In the genomic region with DNA sequence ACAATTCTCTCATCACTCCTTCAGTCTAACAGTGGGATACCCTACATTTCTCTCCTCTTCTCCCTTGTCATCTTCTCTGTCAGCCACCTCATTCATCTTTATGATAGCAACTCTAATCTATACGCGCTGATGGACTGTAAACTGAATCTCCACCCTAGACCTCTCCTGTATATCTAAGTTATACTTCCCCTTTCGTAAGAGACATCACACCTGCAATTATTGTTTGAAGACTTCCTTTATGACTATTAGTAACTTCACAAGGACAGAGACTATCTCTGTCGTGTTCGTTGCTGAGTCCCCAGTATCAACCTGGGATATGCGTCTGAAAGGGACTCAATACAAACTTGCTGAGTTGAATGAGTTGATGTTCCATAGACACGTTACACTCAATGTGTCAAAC, we compare ENCODE assay signal across 30 cellular contexts.
"Had no signal": no experiment of that assay in that cellular context is flagged by ENCODE, and none has a peak within 500 bp of the region (broad histone marks: within the 10 kb centered on the region; RNA-seq: fewer than 3 reads in every experiment).

No MANE protein-coding gene starts in this region.

- ATAC-seq: activated CD8-positive, alpha-beta T cell treated with anti-CD3 and anti-CD28 coated beads for 36 hours; activated naive CD8-positive, alpha-beta T cell treated with anti-CD3 and anti-CD28 coated beads, Interleukin-2, amount 50 U/mL, for 24 hours; activated T-cell treated with anti-CD3 and anti-CD28 coated beads, Interleukin-2, amount 50 U/mL, for 4 hours; activated T-cell treated with anti-CD3 and anti-CD28 coated beads, Interleukin-2, amount 50 U/mL, for 72 hours had no signal

- H3K4me3 ChIP-seq: ascending aorta, cardiac muscle cell had no signal

- H3K36me3 ChIP-seq: ascending aorta, cardiac muscle cell had no signal

- DNase-seq: activated B cell treated with CpG ODN at 0.5 μM for 24 hours; activated CD4-positive, alpha-beta memory T cell treated with anti-CD3 and anti-CD28 coated beads for 36 hours; activated CD4-positive, alpha-beta T cell treated with anti-CD3 and anti-CD28 coated beads for 4 hours; activated CD4-positive, alpha-beta T cell treated with anti-CD3 and anti-CD28 coated beads, Interleukin-2, amount 10 ng/mL, durations not matched to agents 24 days and 14 days; activated CD4-positive, alpha-beta T cell treated with anti-CD3 and anti-CD28 coated beads, Interleukin-2, amount 50 U/mL, for 1 hour; activated CD4-positive, alpha-beta T cell treated with anti-CD3 and anti-CD28 coated beads, Interleukin-2, amount 50 U/mL, for 4 hours; activated CD4-positive, CD25-positive, alpha-beta regulatory T cell treated with anti-CD3 and anti-CD28 coated beads, Interleukin-2, amount 50 U/mL, for 72 hours; activated CD8-positive, alpha-beta memory T cell treated with anti-CD3 and anti-CD28 coated beads, Interleukin-2, amount 50 U/mL, for 4 hours; activated CD8-positive, alpha-beta T cell treated with anti-CD3 and anti-CD28 coated beads for 36 hours; activated effector memory CD4-positive, alpha-beta T cell treated with Interleukin-2 at 50 U/mL for 16 hours; activated gamma-delta T cell; activated naive CD4-positive, alpha-beta T cell treated with anti-CD3 and anti-CD28 coated beads, Interleukin-2, amount 10 ng/mL, durations not matched to agents 7 days and 5 days; activated naive CD4-positive, alpha-beta T cell treated with Interleukin-2 at 50 U/mL for 16 hours; activated naive CD8-positive, alpha-beta T cell treated with anti-CD3 and anti-CD28 coated beads, Interleukin-2, amount 10 ng/mL, durations not matched to agents 7 days and 5 days; activated naive CD8-positive, alpha-beta T cell treated with anti-CD3 and anti-CD28 coated beads, Interleukin-2, amount 50 U/mL, for 24 hours; activated T-cell treated with anti-CD3 and anti-CD28 coated beads for 4 hours; activated T-cell treated with anti-CD3 and anti-CD28 coated beads, Interleukin-2, amount 50 U/mL, for 1 hour; activated T-cell treated with anti-CD3 and anti-CD28 coated beads, Interleukin-2, amount 50 U/mL, for 4 hours; activated T-cell treated with anti-CD3 and anti-CD28 coated beads, Interleukin-2, amount 50 U/mL, for 72 hours; amygdala; anterior cingulate cortex; caudate nucleus; cerebellar nuclear complex; T-helper 2 cell; T-helper 9 cell had no signal

- FAIRE-seq: bronchial epithelial cell, TTC549 had no signal

- H3K9me3 ChIP-seq: ascending aorta had no signal

- H3K27me3 ChIP-seq: ascending aorta, cardiac muscle cell had no signal

- H3K27ac ChIP-seq: ascending aorta, cardiac muscle cell, VCaP had no signal

- H3K4me1 ChIP-seq: ascending aorta had no signal
